In the genomic region with DNA sequence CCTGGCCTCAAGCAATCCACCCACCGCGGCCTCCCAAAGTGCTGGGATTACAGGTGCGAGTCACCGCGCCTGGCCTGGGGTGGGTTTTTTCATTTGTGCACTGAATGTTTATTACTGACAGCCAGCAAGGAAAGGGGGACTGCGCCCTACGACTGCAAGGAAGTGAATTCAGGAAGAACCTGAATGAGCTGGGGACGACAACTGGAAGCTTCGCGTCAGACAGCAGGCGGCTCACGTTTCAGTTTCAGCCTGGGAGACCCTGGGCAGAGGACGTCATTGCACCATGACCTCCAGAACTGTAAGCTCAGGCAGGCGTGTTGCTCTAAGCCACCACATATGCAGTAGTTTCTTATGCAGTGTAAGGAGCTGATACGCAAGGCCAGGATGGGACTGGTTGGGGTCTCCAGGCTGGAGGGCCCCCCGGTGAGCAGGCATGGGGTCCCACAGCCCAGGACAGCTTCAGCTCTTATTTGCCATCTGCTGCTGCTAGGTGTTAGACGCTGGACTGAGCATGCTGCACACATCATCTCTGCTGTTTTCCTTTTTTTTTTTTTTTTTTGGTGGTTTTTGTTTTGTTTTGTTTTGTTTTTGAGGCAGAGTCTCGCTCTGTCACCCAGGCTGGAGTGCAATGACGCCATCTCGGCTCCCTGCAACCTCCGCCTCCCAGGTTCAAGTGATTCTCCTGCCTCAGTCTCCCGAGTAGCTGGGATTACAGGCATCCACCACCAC, we compare ENCODE assay signal across 1 cellular context.
TF ChIP-seq lines count a peak whose summit lies in the region.

No MANE protein-coding gene starts in this region.

TF ChIP-seq in SK-N-SH, 30 proteins besides CTCF, POLR2A, EP300 and RAD21 (continued from another document):
- TF ChIP-seq, protein P1, sequence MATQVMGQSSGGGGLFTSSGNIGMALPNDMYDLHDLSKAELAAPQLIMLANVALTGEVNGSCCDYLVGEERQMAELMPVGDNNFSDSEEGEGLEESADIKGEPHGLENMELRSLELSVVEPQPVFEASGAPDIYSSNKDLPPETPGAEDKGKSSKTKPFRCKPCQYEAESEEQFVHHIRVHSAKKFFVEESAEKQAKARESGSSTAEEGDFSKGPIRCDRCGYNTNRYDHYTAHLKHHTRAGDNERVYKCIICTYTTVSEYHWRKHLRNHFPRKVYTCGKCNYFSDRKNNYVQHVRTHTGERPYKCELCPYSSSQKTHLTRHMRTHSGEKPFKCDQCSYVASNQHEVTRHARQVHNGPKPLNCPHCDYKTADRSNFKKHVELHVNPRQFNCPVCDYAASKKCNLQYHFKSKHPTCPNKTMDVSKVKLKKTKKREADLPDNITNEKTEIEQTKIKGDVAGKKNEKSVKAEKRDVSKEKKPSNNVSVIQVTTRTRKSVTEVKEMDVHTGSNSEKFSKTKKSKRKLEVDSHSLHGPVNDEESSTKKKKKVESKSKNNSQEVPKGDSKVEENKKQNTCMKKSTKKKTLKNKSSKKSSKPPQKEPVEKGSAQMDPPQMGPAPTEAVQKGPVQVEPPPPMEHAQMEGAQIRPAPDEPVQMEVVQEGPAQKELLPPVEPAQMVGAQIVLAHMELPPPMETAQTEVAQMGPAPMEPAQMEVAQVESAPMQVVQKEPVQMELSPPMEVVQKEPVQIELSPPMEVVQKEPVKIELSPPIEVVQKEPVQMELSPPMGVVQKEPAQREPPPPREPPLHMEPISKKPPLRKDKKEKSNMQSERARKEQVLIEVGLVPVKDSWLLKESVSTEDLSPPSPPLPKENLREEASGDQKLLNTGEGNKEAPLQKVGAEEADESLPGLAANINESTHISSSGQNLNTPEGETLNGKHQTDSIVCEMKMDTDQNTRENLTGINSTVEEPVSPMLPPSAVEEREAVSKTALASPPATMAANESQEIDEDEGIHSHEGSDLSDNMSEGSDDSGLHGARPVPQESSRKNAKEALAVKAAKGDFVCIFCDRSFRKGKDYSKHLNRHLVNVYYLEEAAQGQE (IDR thresholded peaks at IDR 0.05; ENCODE audit: low read depth, low read length), result no peak
- no peak for TF ChIP-seq SMC3 (IDR thresholded peaks at IDR 0.05; ENCODE audit: low read depth, low read length)
- no peak for TF ChIP-seq TEAD4 (IDR thresholded peaks at IDR 0.05; ENCODE audit: borderline replicate concordance, insufficient read depth)
- no peak for TF ChIP-seq CHD2 (IDR thresholded peaks at IDR 0.05; ENCODE audit: low read length, partially characterized antibody)
- no peak for TF ChIP-seq FOXJ3 (CRISPR knock-in tag; IDR thresholded peaks at IDR 0.05)
- TF ChIP-seq, protein P2, sequence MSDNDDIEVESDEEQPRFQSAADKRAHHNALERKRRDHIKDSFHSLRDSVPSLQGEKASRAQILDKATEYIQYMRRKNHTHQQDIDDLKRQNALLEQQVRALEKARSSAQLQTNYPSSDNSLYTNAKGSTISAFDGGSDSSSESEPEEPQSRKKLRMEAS (IDR thresholded peaks at IDR 0.05; ENCODE audit: low read depth), result no peak
TF ChIP-seq in SK-N-SH: peak in this region for 0.
